10 cellular contexts compared by ENCODE assay signal in the genomic region with DNA sequence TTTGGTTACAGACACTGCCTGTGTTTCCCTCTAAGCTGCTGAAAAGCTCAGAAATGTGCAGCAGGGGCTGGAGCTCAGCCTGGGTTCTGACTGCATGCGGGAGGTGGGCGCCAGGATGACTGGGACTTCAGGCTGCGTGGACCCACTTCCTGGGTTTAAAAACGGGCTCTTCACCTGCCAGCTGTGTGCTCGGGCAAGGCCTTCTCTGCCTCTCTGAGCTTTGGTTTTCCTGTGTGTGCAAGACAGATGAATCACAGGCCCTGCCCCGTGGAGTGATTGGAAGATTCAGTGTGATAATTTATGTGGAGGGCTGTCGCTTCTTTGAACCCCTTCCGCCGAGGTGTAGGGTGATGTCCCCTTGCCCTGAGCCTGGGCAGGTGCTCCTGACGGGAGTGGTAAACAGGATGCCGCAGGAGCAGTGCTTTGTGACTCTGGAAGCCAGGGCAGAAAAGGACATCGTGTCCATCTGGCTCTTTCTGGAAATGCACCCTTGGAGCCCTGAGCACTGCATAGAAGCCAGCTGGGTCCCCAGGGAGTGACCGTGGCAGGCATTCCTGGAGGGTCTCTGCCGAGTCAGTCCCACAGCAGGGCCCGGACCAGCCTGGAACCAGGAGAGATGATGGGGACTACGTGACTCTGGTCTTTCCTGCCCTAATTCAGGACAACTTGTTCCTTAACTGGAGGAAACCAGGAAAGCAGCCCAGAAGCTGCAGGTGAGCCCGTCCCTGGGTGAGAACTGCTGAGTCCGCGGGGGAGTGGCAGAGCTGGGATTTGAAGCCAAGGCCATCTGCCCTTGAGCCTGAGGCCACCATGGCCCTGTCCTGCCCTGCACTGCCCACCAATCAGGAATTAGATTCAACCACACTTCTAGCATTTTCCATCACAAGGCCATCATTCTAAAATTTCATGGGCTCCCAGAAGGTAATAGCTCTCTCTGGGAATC. TPM values are rescaled to one million over a fixed set of nuclear protein-coding genes. Genes with fewer than 3 reads are reported as not detected.
DNase-seq lines count a peak whose midpoint lies in the region; ATAC-seq and TF ChIP-seq lines count a peak whose summit lies in the region.
"Had no signal": no experiment of that assay in that cellular context is flagged by ENCODE, and none has a peak within 500 bp of the region (broad histone marks: within the 10 kb centered on the region; RNA-seq: fewer than 3 reads in every experiment).

No MANE protein-coding gene starts in this region.

- CTCF ChIA-PET in OCI-LY7 (lab: Charles Lee; ENCODE audit: unreplicated experiment): no interaction called here

- no peaks in the 10 kb centered on the region for H3K9me2 ChIP-seq in OCI-LY7 (ENCODE audit: insufficient read depth, low read length)

- H3K4me2 ChIP-seq in OCI-LY7 (ENCODE audit: low read length): peak overlapping the region; percentile 34; the same call in 1 of the 2 replicates

- H3K9me3 Mint-ChIP-seq in glutamatergic neuron (ENCODE audit: unreplicated experiment): peaks cover 2% of the 10 kb centered on the region

- BruUV-seq in OCI-LY7 (replicated peaks; lab: Mats Ljungman, UMichigan): no TSS peak

- no peak for ATAC-seq in HG03378 (IDR thresholded peaks at IDR 0.05; ENCODE audit: unreplicated experiment)

- no peaks in the 10 kb centered on the region for H3K9me3 ChIP-seq in OCI-LY7 (ENCODE audit: low read length)
- H3K9me3 ChIP-seq: neutrophil had no signal

- intact Hi-C loops in OCI-LY7 (cut with micrococcal nuclease; ENCODE audit: unreplicated experiment): no loop called here
- intact Hi-C loops in posterior cingulate gyrus (cut with DNase I): no loop called here

- no peak for TF ChIP-seq CTCF in OCI-LY7 (conservative IDR thresholded peaks at IDR 0.05; ENCODE audit: low read length)
- no peak for TF ChIP-seq CTCF in glutamatergic neuron (IDR thresholded peaks at IDR 0.05; ENCODE audit: partially characterized antibody, unreplicated experiment)

- peak overlapping the region; percentile 43 for H3K27ac Mint-ChIP-seq in glutamatergic neuron (ENCODE audit: unreplicated experiment)

- H3K4me1 Mint-ChIP-seq in glutamatergic neuron (ENCODE audit: low read depth, unreplicated experiment): peaks cover 5% of the 10 kb centered on the region

- POLR2A ChIA-PET in OCI-LY7 (lab: Charles Lee): interaction anchor here (1.1 kb wide), 1 partner anchor 23 kb away, joined by 3 read pairs; no protein-coding TSS in a partner anchor

- peaks cover 37% of the 10 kb centered on the region for H3K4me1 ChIP-seq in OCI-LY7 (ENCODE audit: insufficient read depth, low read length, poor library complexity, severe bottlenecking)

- H3K4me3 Mint-ChIP-seq in glutamatergic neuron (ENCODE audit: unreplicated experiment): no peak overlapping the region

- H2AFZ ChIP-seq in OCI-LY7 (ENCODE audit: low read length): peak overlapping the region; percentile 36; the same call in 1 of the 2 replicates

- H4K20me1 ChIP-seq in OCI-LY7 (ENCODE audit: insufficient read depth, low read length): no peaks in the 10 kb centered on the region

- H3K36me3 ChIP-seq in OCI-LY7 (ENCODE audit: insufficient read depth, low read length): no peaks in the 10 kb centered on the region
- H3K36me3 ChIP-seq: neutrophil had no signal

- no peaks in the 10 kb centered on the region for H3K36me3 Mint-ChIP-seq in glutamatergic neuron (ENCODE audit: unreplicated experiment)

- no peak overlapping the region for H3K4me3 ChIP-seq in OCI-LY7 (ENCODE audit: low read depth, low read length, poor library complexity, severe bottlenecking)

- DNase-seq in OCI-LY7 (ENCODE audit: low spot score): peak; percentile 16
- peak; percentile 57 for DNase-seq in activated T-cell treated with anti-CD3 and anti-CD28 coated beads for 24 hours (ENCODE audit: low read depth)
- DNase-seq in glutamatergic neuron: no peak
- peak; percentile 51 to 58 for DNase-seq in stimulated activated CD8-positive, alpha-beta memory T cell treated with anti-CD3 and anti-CD28 coated beads, Interleukin-7, amount 100 ng/mL, for 4 hours (ENCODE audit: low read depth in 2 of 2)
- DNase-seq in HPDE6-E6E7 (ENCODE audit: extremely low spot score): no peak
- DNase-seq in EL: no peak
- DNase-seq in posterior cingulate gyrus: no peak
- DNase-seq: trophoblast cell had no signal

- no peaks in the 10 kb centered on the region for H3K79me2 ChIP-seq in OCI-LY7 (ENCODE audit: insufficient read depth, low read depth, low read length)

- H3K27me3 Mint-ChIP-seq in glutamatergic neuron (ENCODE audit: unreplicated experiment): peaks cover 2% of the 10 kb centered on the region

- no peak overlapping the region for H3K27ac ChIP-seq in OCI-LY7 (ENCODE audit: low read depth, low read length, poor library complexity, severe bottlenecking)
- H3K27ac ChIP-seq: neutrophil had no signal

RNA-seq across cellular contexts. Expression of gene SLC7A5, which starts 28.5 kb away (rescaled TPM):
- total RNA-seq in OCI-LY7 (2014; rRNA removed; shearing (Covaris generic)): 99.3 and 140 TPM in 2 replicates
- total RNA-seq in OCI-LY7 (2022) (258 and 283 TPM in 2 replicates), glutamatergic neuron (ENCODE audit: unreplicated experiment) (205 TPM)

RNA-seq across cellular contexts. Expression of gene CA5A, which starts 38.5 kb away (rescaled TPM):
- total RNA-seq in OCI-LY7 (2014; rRNA removed; shearing (Covaris generic)): not detected in 2 replicates
- total RNA-seq in OCI-LY7 (2022): not detected in 2 replicates
- total RNA-seq in glutamatergic neuron (ENCODE audit: unreplicated experiment): not detected

RNA-seq across cellular contexts. Expression of gene BANP, which starts 53.4 kb away (rescaled TPM):
- 37.1 and 39.6 TPM in 2 replicates for total RNA-seq in OCI-LY7 (2014; rRNA removed; shearing (Covaris generic))
- total RNA-seq in OCI-LY7 (2022) (55.8 and 58.0 TPM in 2 replicates), glutamatergic neuron (ENCODE audit: unreplicated experiment) (25.5 TPM)

Comparison
In these comparisons a context has a peak if more than half of its experiments do, and no peak if none do; other contexts are left out.
1. DNase-seq: peak in OCI-LY7 (single experiment), activated T-cell treated with anti-CD3 and anti-CD28 coated beads for 24 hours (single experiment) and stimulated activated CD8-positive, alpha-beta memory T cell treated with anti-CD3 and anti-CD28 coated beads, Interleukin-7, amount 100 ng/mL, for 4 hours (2 of 2); none in glutamatergic neuron (single experiment), HPDE6-E6E7 (single experiment), EL (single experiment) and posterior cingulate gyrus (0 of 10).